8 cellular contexts compared by ENCODE assay signal in genomic region chr1:109089242-109090015, GRCh38. TPM values are rescaled to one million over a fixed set of nuclear protein-coding genes. Genes with fewer than 3 reads are reported as not detected.
DNase-seq lines count a peak whose midpoint lies in the region; ATAC-seq, FAIRE-seq and TF ChIP-seq lines count a peak whose summit lies in the region.

No MANE protein-coding gene starts in this region.

- WGBS in pancreas, 2 donors = 39 to 59% methylated on average over 31 of the region's 31 CpGs

- peaks cover 9% of the 10 kb centered on the region for H3K36me3 Mint-ChIP-seq in activated naive CD4-positive, alpha-beta T cell treated with anti-CD3 and anti-CD28 coated beads, Interleukin-2, amount 50 U/mL, for 24 hours
- H3K36me3 Mint-ChIP-seq in glutamatergic neuron (ENCODE audit: unreplicated experiment) = no peaks in the 10 kb centered on the region

- TF ChIP-seq CTCF in GM13977 (IDR thresholded peaks at IDR 0.05; ENCODE audit: extremely low read depth, insufficient read depth, missing control alignments) = peak; percentile 59
- TF ChIP-seq CTCF in glutamatergic neuron (IDR thresholded peaks at IDR 0.05; ENCODE audit: partially characterized antibody, unreplicated experiment) = peak; percentile 31
- TF ChIP-seq CTCF in pancreas (IDR thresholded peaks at IDR 0.05) = peak; percentile 34 to 46 (median 43)

- peak overlapping the region; percentile 92 for H3K4me3 Mint-ChIP-seq in activated naive CD4-positive, alpha-beta T cell treated with anti-CD3 and anti-CD28 coated beads, Interleukin-2, amount 50 U/mL, for 24 hours
- peak overlapping the region; percentile 93 for H3K4me3 Mint-ChIP-seq in glutamatergic neuron (ENCODE audit: unreplicated experiment)

- in situ Hi-C loops in GM13977 (cut with MboI; ENCODE audit: low pct_unique_long_range_greater_than_20kb, low sequenced_read_pairs, unreplicated experiment) = no loop called here

- H3K4me3 ChIP-seq in pancreas = peak overlapping the region in 3 of 4 donors; percentile 82 to 85 (median 83)

- H3K27me3 ChIP-seq in pancreas = no peaks in the 10 kb centered on the region

- peak overlapping the region in 2 of 4 donors; percentile 98 for H3K27ac ChIP-seq in pancreas

- H3K4me1 ChIP-seq in pancreas = peaks cover 9 to 15% (median 14%) of the 10 kb centered on the region in 3 donors

- no peak for FAIRE-seq in pancreas (lab: Jason Lieb, UNC)

- ATAC-seq in pancreas = peak; percentile 63 to 72 (median 68)
- no peak for ATAC-seq in HG03159 (IDR thresholded peaks at IDR 0.05; ENCODE audit: unreplicated experiment)
- ATAC-seq in GM18502 (IDR thresholded peaks at IDR 0.05; ENCODE audit: poor library complexity, unreplicated experiment) = no peak

- peaks cover 32% of the 10 kb centered on the region for H3K4me1 Mint-ChIP-seq in activated naive CD4-positive, alpha-beta T cell treated with anti-CD3 and anti-CD28 coated beads, Interleukin-2, amount 50 U/mL, for 24 hours
- peaks cover 16% of the 10 kb centered on the region for H3K4me1 Mint-ChIP-seq in glutamatergic neuron (ENCODE audit: low read depth, unreplicated experiment)

- peak overlapping the region; percentile 93 for H3K27ac Mint-ChIP-seq in activated naive CD4-positive, alpha-beta T cell treated with anti-CD3 and anti-CD28 coated beads, Interleukin-2, amount 50 U/mL, for 24 hours
- H3K27ac Mint-ChIP-seq in glutamatergic neuron (ENCODE audit: unreplicated experiment) = peak overlapping the region; percentile 92

- no peaks in the 10 kb centered on the region for H3K9me3 ChIP-seq in pancreas

- H3K9me3 Mint-ChIP-seq in activated naive CD4-positive, alpha-beta T cell treated with anti-CD3 and anti-CD28 coated beads, Interleukin-2, amount 50 U/mL, for 24 hours = no peaks in the 10 kb centered on the region
- H3K9me3 Mint-ChIP-seq in glutamatergic neuron (ENCODE audit: unreplicated experiment) = no peaks in the 10 kb centered on the region

- H3K27me3 Mint-ChIP-seq in activated naive CD4-positive, alpha-beta T cell treated with anti-CD3 and anti-CD28 coated beads, Interleukin-2, amount 50 U/mL, for 24 hours = no peaks in the 10 kb centered on the region
- H3K27me3 Mint-ChIP-seq in glutamatergic neuron (ENCODE audit: unreplicated experiment) = no peaks in the 10 kb centered on the region

- DNase-seq in Ammon's horn (ENCODE audit: low spot score) (peak; percentile 92), GM13977 (ENCODE audit: low spot score) (peak; percentile 57), NCI-H526 (lab: John Stamatoyannopoulos, UW) (peak; percentile 94 to 97), glutamatergic neuron (peak; percentile 82), pancreas (peak; percentile 66 to 84 (median 75))

- intact Hi-C loops in pancreas (cut with DNase I) = no loop called here

- no peaks in the 10 kb centered on the region for H3K36me3 ChIP-seq in pancreas

RNA-seq across cellular contexts. Expression of gene TMEM167B, which starts 1.1 kb away (rescaled TPM):
- total RNA-seq in glutamatergic neuron (ENCODE audit: unreplicated experiment) (30.8 TPM), pancreas (10 to 100 TPM; 15.9 to 25.7 (median 18.8) TPM)
- 10 to 100 TPM in 1 of 2 donors, 1 to 10 TPM in 1; 6.4 to 15.7 TPM for polyA plus RNA-seq in pancreas

RNA-seq across cellular contexts. Expression of gene TAF13, which starts 13.6 kb away (rescaled TPM):
- total RNA-seq in glutamatergic neuron (ENCODE audit: unreplicated experiment) (66.0 TPM), pancreas (10 to 100 TPM in 4 of 6 donors, 1 to 10 TPM in 2; 7.2 to 18.8 (median 11.9) TPM)
- 10 to 100 TPM; 11.4 to 15.9 TPM for polyA plus RNA-seq in pancreas

RNA-seq across cellular contexts. Expression of gene ELAPOR1, which starts 24.5 kb away (rescaled TPM):
- total RNA-seq in glutamatergic neuron (ENCODE audit: unreplicated experiment) (1.5 TPM), pancreas (100 to 1,000 TPM; 106 to 186 (median 155) TPM)
- 10 to 100 TPM; 46.9 to 82.8 TPM for polyA plus RNA-seq in pancreas

RNA-seq across cellular contexts. Expression of gene WDR47, which starts 47.5 kb away (rescaled TPM):
- total RNA-seq in glutamatergic neuron (ENCODE audit: unreplicated experiment) = 128 TPM
- 1 to 10 TPM; 3.8 to 7.1 (median 4.4) TPM for total RNA-seq in pancreas
- 1 to 10 TPM; 1.9 to 3.8 TPM for polyA plus RNA-seq in pancreas

Comparison
In these comparisons a context has a peak if more than half of its experiments do, and no peak if none do; other contexts are left out.
1. ATAC-seq: peak in pancreas (4 of 4); none in HG03159 (single experiment) and GM18502 (single experiment).
2. RNA of gene ELAPOR1, which starts 24.5 kb away (total RNA-seq): 106 to 186 TPM in pancreas; 1.5 TPM in glutamatergic neuron (single experiment); every median in the first group is over 10 times any median in the second.
3. Peak in every context shown above with its lines, with median percentiles within 50 percentile points of each other: DNase-seq and CTCF ChIP-seq.